In the genomic region with DNA sequence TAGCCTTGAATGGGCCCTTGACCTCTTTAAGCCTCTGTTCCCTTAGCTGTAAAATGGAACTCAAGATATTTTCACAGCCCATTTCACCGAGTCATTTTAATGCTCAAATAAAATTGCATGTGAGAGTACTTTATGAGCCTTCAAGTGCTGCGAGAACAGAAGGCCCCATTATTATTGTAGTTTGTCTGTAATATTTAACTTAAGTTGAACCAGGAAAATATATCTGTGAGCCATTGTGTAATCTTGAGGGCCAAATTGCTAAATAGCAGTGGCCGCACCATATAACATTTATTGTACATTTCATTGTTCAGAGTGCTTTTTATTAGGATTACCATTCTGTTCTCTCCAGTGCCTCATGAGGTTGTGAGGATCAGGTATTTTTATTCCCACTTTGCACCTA, we compare ENCODE assay signal across 19 cellular contexts.
"Had no signal": no experiment of that assay in that cellular context is flagged by ENCODE, and none has a peak within 500 bp of the region (broad histone marks: within the 10 kb centered on the region; RNA-seq: fewer than 3 reads in every experiment).

No MANE protein-coding gene starts in this region.

- H3K4me3 Mint-ChIP-seq: central memory CD8-positive, alpha-beta T cell; naive B cell; nephron progenitor cell; stimulated activated memory B cell treated with anti-CD40 and anti-IgM and Interleukin-4, amounts not matched to agents 10 μg/mL and 1 μg/mL and 100 μg/mL, for 72 hours; stimulated activated naive CD8-positive, alpha-beta T cell treated with anti-CD3 and anti-CD28 coated beads, Interleukin-15, Interleukin-2, amounts not matched to agents 100 ng/mL and 50 ng/mL, for 24 hours had no signal

- H3K36me3 Mint-ChIP-seq: naive B cell; stimulated activated memory B cell treated with anti-CD40 and anti-IgM and Interleukin-4, amounts not matched to agents 10 μg/mL and 1 μg/mL and 100 μg/mL, for 72 hours had no signal

- ATAC-seq: gastroesophageal sphincter; heart right ventricle; left cardiac atrium; left ventricle myocardium superior; lower lobe of right lung; right cardiac atrium; stimulated activated memory B cell treated with anti-CD40 and anti-IgM and Interleukin-4, amounts not matched to agents 10 μg/mL and 1 μg/mL and 100 μg/mL, for 72 hours had no signal

- H3K27me3 Mint-ChIP-seq: stimulated activated memory B cell treated with anti-CD40 and anti-IgM and Interleukin-4, amounts not matched to agents 10 μg/mL and 1 μg/mL and 100 μg/mL, for 72 hours had no signal

- H3K9me3 Mint-ChIP-seq: central memory CD8-positive, alpha-beta T cell; nephron progenitor cell; stimulated activated memory B cell treated with anti-CD40 and anti-IgM and Interleukin-4, amounts not matched to agents 10 μg/mL and 1 μg/mL and 100 μg/mL, for 72 hours; stimulated activated naive CD8-positive, alpha-beta T cell treated with anti-CD3 and anti-CD28 coated beads, Interleukin-15, Interleukin-2, amounts not matched to agents 100 ng/mL and 50 ng/mL, for 24 hours had no signal

- H3K27ac Mint-ChIP-seq: nephron progenitor cell; stimulated activated memory B cell treated with anti-CD40 and anti-IgM and Interleukin-4, amounts not matched to agents 10 μg/mL and 1 μg/mL and 100 μg/mL, for 72 hours; stimulated activated naive CD8-positive, alpha-beta T cell treated with anti-CD3 and anti-CD28 coated beads, Interleukin-15, Interleukin-2, amounts not matched to agents 100 ng/mL and 50 ng/mL, for 24 hours had no signal

- DNase-seq: dermis blood vessel endothelial cell; effector memory CD4-positive, alpha-beta T cell; erythroblast; glutamatergic neuron; heart right ventricle; hippocampal formation; left cardiac atrium; left ventricle myocardium superior; lower lobe of right lung; naive B cell; nephron progenitor cell; nucleus accumbens; right cardiac atrium; sigmoid colon; stimulated activated CD4-positive, alpha-beta T cell treated with anti-CD3 and anti-CD28 coated beads, Interleukin-4, amount 100 ng/mL, for 4 hours had no signal

- H3K4me1 Mint-ChIP-seq: central memory CD8-positive, alpha-beta T cell; nephron progenitor cell; stimulated activated memory B cell treated with anti-CD40 and anti-IgM and Interleukin-4, amounts not matched to agents 10 μg/mL and 1 μg/mL and 100 μg/mL, for 72 hours had no signal
